8 cellular contexts compared by ENCODE assay signal in the genomic region with DNA sequence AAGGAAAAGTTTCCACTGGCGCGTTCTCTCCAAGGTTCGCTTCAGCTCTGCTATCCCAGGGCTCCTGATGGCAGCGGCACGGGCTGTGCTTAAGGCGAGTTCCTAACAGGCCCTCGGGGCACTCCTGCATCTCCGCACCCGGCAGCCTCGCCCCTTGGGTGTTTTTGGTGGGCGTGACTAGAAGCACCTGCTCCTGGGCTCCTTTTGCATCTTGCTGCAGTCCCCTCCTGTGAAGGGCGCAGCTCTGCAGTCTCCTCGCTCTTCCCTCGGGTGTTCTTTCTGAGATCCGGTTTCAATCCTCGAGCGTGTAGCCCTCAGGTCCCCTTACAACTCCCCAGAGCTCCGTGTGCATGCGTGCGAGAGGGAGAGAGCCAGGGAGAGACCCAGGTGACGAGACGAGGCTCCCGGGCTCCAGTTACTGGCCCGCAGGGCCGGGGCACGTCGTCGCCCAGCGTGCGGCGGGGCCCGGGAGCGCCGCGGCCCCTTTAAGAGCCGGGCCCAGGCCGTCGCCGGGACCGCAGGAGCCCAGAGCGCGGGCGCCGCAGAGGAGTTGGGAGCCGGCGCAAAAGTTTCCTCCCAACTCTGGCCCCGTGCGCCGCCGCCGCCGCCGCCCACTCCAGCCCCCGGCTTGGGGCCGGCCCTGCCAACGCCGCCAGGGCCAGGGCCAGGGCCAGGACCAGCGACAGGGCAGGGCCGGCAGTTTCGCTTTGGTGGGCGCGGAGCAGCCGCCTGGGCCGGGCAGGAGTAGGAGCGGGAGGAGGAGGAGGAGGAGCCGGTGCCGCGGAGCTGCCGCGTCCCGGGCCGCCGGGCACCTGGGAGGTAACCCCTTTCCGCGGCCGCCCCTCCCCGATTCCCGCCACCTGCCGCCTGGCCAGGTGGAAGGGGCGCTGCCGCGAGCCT. TPM values are rescaled to one million over a fixed set of nuclear protein-coding genes. Genes with fewer than 3 reads are reported as not detected.
DNase-seq lines count a peak whose midpoint lies in the region; ATAC-seq and TF ChIP-seq lines count a peak whose summit lies in the region.

A gene with protein sequence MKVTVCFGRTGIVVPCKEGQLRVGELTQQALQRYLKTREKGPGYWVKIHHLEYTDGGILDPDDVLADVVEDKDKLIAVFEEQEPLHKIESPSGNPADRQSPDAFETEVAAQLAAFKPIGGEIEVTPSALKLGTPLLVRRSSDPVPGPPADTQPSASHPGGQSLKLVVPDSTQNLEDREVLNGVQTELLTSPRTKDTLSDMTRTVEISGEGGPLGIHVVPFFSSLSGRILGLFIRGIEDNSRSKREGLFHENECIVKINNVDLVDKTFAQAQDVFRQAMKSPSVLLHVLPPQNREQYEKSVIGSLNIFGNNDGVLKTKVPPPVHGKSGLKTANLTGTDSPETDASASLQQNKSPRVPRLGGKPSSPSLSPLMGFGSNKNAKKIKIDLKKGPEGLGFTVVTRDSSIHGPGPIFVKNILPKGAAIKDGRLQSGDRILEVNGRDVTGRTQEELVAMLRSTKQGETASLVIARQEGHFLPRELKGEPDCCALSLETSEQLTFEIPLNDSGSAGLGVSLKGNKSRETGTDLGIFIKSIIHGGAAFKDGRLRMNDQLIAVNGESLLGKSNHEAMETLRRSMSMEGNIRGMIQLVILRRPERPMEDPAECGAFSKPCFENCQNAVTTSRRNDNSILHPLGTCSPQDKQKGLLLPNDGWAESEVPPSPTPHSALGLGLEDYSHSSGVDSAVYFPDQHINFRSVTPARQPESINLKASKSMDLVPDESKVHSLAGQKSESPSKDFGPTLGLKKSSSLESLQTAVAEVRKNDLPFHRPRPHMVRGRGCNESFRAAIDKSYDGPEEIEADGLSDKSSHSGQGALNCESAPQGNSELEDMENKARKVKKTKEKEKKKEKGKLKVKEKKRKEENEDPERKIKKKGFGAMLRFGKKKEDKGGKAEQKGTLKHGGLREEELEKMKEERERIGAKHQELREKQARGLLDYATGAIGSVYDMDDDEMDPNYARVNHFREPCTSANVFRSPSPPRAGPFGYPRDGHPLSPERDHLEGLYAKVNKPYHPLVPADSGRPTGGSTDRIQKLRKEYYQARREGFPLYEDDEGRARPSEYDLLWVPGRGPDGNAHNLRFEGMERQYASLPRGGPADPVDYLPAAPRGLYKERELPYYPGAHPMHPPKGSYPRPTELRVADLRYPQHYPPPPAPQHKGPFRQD (N-terminal part only) (plus strand): TSS at position 515 of the 900 bp plus-strand sequence. CDS start 525 bp downstream, outside the sequence.

- TF ChIP-seq CTCF in neural cell (IDR thresholded peaks at IDR 0.05; ENCODE audit: poor library complexity, severe bottlenecking) (no peak), type B pancreatic cell (conservative IDR thresholded peaks at IDR 0.05) (no peak)

- H3F3A ChIP-seq in neural cell (ENCODE audit: insufficient read depth, low read length, poor library complexity, severe bottlenecking) = no peaks in the 10 kb centered on the region

- H3K9me2 ChIP-seq in neural cell (ENCODE audit: insufficient read depth, low read length) = no peaks in the 10 kb centered on the region

- DNase-seq in activated T-cell treated with anti-CD3 and anti-CD28 coated beads for 1 hour (ENCODE audit: low read depth) (peak; percentile 0), activated T-cell treated with anti-CD3 and anti-CD28 coated beads for 4 hours (no peak), NCI-H526 (lab: John Stamatoyannopoulos, UW) (peak; percentile 77 to 90), globus pallidus (ENCODE audit: low spot score) (peak; percentile 35), type B pancreatic cell (ENCODE audit: extremely low spot score, unreplicated experiment) (peak; percentile 79)
- DNase-seq in activated naive CD4-positive, alpha-beta T cell treated with anti-CD3 and anti-CD28 coated beads, Interleukin-2, amount 50 U/mL, for 16 hours = peak; percentile 31

- peaks cover 7% of the 10 kb centered on the region for H3K4me1 Mint-ChIP-seq in type B pancreatic cell (ENCODE audit: unreplicated experiment)

- peak within 1 kb of the TSS; percentile 51 for H3K9ac ChIP-seq in neural cell (ENCODE audit: low read length)

- H3K27me3 ChIP-seq in neural cell (ENCODE audit: insufficient read depth, low read depth, low read length) = peaks cover 29% of the 10 kb centered on the region

- H3K27me3 Mint-ChIP-seq in type B pancreatic cell = peaks cover 15% of the 10 kb centered on the region

- H3K36me3 Mint-ChIP-seq in type B pancreatic cell = no peaks in the 10 kb centered on the region

- H3K9me3 ChIP-seq in neural cell (ENCODE audit: low read length) = no peaks in the 10 kb centered on the region

- peak within 1 kb of the TSS; percentile 94 for H3K4me3 Mint-ChIP-seq in type B pancreatic cell

- no peaks in the 10 kb centered on the region for H3K36me3 ChIP-seq in neural cell (ENCODE audit: insufficient read depth, low read length)

- peak within 1 kb of the TSS; percentile 73 for H3K4me3 ChIP-seq in neural cell (ENCODE audit: low read length)

- H3K27ac ChIP-seq in neural cell (ENCODE audit: low read length) = no peak within 1 kb of the TSS

- H3K4me2 ChIP-seq in neural cell (ENCODE audit: low read length) = peak within 1 kb of the TSS; percentile 38

- no peaks in the 10 kb centered on the region for H3K79me2 ChIP-seq in neural cell (replicated peaks; ENCODE audit: insufficient read depth, low read length)

- peak within 1 kb of the TSS; percentile 94 for H3K27ac Mint-ChIP-seq in type B pancreatic cell

- no peak for TF ChIP-seq EP300 in neural cell (conservative IDR thresholded peaks at IDR 0.05; ENCODE audit: poor library complexity, severe bottlenecking)

- H2AFZ ChIP-seq in neural cell (ENCODE audit: low read depth, low read length) = no peak within 1 kb of the TSS

- no peaks in the 10 kb centered on the region for H3K9me3 Mint-ChIP-seq in type B pancreatic cell

- no peaks in the 10 kb centered on the region for H4K20me1 ChIP-seq in neural cell (ENCODE audit: insufficient read depth)

- TF ChIP-seq RAD21 in neural cell (conservative IDR thresholded peaks at IDR 0.05) = no peak

- ATAC-seq in HG03039 (IDR thresholded peaks at IDR 0.05; ENCODE audit: unreplicated experiment) = peak; percentile 70

TF ChIP-seq in neural cell, 6 proteins besides CTCF, POLR2A, EP300 and RAD21:
- TF ChIP-seq EZH2 (IDR thresholded peaks at IDR 0.05; ENCODE audit: borderline replicate concordance, insufficient read depth, low read length, poor library complexity, severe bottlenecking) (no peak), TAF1 (IDR thresholded peaks at IDR 0.05; ENCODE audit: low read depth) (no peak), SMC3 (conservative IDR thresholded peaks at IDR 0.05; ENCODE audit: poor library complexity) (no peak), POLR2AphosphoS5 (IDR thresholded peaks at IDR 0.05) (no peak), MXI1 (conservative IDR thresholded peaks at IDR 0.05; ENCODE audit: poor library complexity, severe bottlenecking) (peak; percentile 14)

RNA-seq across cellular contexts. Expression of the gene that starts here (rescaled TPM):
- 0.36 and 0.54 TPM in 2 replicates for polyA plus RNA-seq in neural cell
- polyA minus RNA-seq in neural cell = 3.4 and 4.2 TPM in 2 replicates
- total RNA-seq in type B pancreatic cell (ENCODE audit: low replicate concordance) = 12.6 and 15.9 TPM in 2 replicates
